In the genomic region with DNA sequence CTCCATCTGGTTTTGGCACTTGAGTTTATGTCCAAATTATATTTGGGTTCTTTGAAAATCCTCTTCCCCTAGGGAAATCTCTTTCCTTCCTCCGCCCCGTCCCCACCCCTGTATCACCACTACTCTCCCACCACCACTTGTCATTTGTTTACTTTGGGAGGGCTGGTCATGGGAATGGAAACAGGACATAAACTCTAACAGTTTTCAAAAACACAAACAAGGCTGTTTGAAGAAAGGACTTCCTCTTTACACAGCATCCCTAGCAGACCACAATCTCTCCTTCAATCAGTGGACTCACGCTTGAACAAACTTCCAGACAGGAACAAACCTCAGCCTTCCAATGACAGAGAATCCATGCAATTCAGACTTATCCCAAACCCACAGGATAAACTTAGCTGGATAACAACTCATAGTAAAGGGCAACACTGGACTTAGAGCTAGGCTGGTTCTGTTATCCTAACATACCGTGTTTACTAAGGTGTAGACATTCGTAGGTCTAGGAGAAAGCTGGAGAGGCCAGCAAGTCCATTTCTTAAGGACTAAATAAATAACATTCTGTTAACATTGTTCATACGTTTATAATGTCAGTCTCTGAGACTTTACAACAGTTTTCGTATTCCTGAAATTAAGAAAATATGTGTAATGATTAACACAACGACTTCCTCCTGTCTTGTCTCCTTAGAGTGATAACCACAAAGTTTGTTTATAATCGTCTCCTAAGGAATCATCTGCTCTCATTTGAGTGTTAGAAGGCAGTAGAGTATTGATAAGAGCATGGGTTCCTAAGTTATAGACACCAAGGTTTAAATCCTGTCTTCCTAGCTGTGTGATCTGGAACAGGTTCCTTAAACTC, we compare ENCODE assay signal across 1 cellular context.
TF ChIP-seq lines count a peak whose summit lies in the region.

No MANE protein-coding gene starts in this region.

TF ChIP-seq in HepG2, 621 proteins besides CTCF, POLR2A, EP300 and RAD21 (continued from another document and continues in another):
- TF ChIP-seq, protein P1, sequence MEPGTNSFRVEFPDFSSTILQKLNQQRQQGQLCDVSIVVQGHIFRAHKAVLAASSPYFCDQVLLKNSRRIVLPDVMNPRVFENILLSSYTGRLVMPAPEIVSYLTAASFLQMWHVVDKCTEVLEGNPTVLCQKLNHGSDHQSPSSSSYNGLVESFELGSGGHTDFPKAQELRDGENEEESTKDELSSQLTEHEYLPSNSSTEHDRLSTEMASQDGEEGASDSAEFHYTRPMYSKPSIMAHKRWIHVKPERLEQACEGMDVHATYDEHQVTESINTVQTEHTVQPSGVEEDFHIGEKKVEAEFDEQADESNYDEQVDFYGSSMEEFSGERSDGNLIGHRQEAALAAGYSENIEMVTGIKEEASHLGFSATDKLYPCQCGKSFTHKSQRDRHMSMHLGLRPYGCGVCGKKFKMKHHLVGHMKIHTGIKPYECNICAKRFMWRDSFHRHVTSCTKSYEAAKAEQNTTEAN (CRISPR knock-in tag; conservative IDR thresholded peaks at IDR 0.05): peak; percentile 87
- peak; percentile 87; the same call in 1 of the 2 replicates for TF ChIP-seq ETV6 (CRISPR knock-in tag; conservative IDR thresholded peaks at IDR 0.05)
- TF ChIP-seq ZSCAN9 (CRISPR knock-in tag; IDR thresholded peaks at IDR 0.05; ENCODE audit: borderline replicate concordance): 0 out of 2 replicates have a peak, but pooled peaks have one; percentile 55
- TF ChIP-seq RBAK (CRISPR knock-in tag; IDR thresholded peaks at IDR 0.05): peak; percentile 85
- TF ChIP-seq, protein P2, sequence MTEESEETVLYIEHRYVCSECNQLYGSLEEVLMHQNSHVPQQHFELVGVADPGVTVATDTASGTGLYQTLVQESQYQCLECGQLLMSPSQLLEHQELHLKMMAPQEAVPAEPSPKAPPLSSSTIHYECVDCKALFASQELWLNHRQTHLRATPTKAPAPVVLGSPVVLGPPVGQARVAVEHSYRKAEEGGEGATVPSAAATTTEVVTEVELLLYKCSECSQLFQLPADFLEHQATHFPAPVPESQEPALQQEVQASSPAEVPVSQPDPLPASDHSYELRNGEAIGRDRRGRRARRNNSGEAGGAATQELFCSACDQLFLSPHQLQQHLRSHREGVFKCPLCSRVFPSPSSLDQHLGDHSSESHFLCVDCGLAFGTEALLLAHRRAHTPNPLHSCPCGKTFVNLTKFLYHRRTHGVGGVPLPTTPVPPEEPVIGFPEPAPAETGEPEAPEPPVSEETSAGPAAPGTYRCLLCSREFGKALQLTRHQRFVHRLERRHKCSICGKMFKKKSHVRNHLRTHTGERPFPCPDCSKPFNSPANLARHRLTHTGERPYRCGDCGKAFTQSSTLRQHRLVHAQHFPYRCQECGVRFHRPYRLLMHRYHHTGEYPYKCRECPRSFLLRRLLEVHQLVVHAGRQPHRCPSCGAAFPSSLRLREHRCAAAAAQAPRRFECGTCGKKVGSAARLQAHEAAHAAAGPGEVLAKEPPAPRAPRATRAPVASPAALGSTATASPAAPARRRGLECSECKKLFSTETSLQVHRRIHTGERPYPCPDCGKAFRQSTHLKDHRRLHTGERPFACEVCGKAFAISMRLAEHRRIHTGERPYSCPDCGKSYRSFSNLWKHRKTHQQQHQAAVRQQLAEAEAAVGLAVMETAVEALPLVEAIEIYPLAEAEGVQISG (CRISPR knock-in tag; IDR thresholded peaks at IDR 0.05): peak; percentile 48
- TF ChIP-seq RFXANK (CRISPR knock-in tag; IDR thresholded peaks at IDR 0.05): peak; percentile 82; the same call in 1 of the 2 replicates
- TF ChIP-seq ZNF501 (CRISPR knock-in tag; IDR thresholded peaks at IDR 0.05): 0 out of 2 replicates have a peak, but pooled peaks have one; percentile 23
- TF ChIP-seq, protein P3, sequence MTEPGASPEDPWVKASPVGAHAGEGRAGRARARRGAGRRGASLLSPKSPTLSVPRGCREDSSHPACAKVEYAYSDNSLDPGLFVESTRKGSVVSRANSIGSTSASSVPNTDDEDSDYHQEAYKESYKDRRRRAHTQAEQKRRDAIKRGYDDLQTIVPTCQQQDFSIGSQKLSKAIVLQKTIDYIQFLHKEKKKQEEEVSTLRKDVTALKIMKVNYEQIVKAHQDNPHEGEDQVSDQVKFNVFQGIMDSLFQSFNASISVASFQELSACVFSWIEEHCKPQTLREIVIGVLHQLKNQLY (CRISPR knock-in tag; IDR thresholded peaks at IDR 0.05): peak; percentile 86; the same call in 1 of the 2 replicates
- peak; percentile 52; the same call in 1 of the 2 replicates for TF ChIP-seq ZNF205 (CRISPR knock-in tag; IDR thresholded peaks at IDR 0.05)
- TF ChIP-seq IRX3 (CRISPR knock-in tag; IDR thresholded peaks at IDR 0.05; ENCODE audit: borderline replicate concordance, low read depth): no peak
- TF ChIP-seq ZNF232 (CRISPR knock-in tag; IDR thresholded peaks at IDR 0.05; ENCODE audit: borderline replicate concordance): no peak
- no peak for TF ChIP-seq ZNF776 (CRISPR knock-in tag; IDR thresholded peaks at IDR 0.05)
- TF ChIP-seq ZNF121 (CRISPR knock-in tag; IDR thresholded peaks at IDR 0.05): peak; percentile 3; the same call in 1 of the 2 replicates
- TF ChIP-seq CREM (IDR thresholded peaks at IDR 0.05): peak; percentile 90
- no peak for TF ChIP-seq CREM (CRISPR knock-in tag; IDR thresholded peaks at IDR 0.05)
- TF ChIP-seq HNRNPUL1 (IDR thresholded peaks at IDR 0.05; ENCODE audit: low read depth, low read length): no peak
- TF ChIP-seq ATF7 (IDR thresholded peaks at IDR 0.05): no peak
- peak; percentile 51; the same call in 1 of the 2 replicates for TF ChIP-seq ATF7 (CRISPR knock-in tag; IDR thresholded peaks at IDR 0.05)
- peak; percentile 17; the same call in 1 of the 2 replicates for TF ChIP-seq KLF6 (CRISPR knock-in tag; IDR thresholded peaks at IDR 0.05)
- TF ChIP-seq ZNF775 (CRISPR knock-in tag; IDR thresholded peaks at IDR 0.05; ENCODE audit: borderline replicate concordance): peak; percentile 87; the same call in 1 of the 2 replicates
- TF ChIP-seq RELA (CRISPR knock-in tag; IDR thresholded peaks at IDR 0.05): no peak
- TF ChIP-seq, protein P4, sequence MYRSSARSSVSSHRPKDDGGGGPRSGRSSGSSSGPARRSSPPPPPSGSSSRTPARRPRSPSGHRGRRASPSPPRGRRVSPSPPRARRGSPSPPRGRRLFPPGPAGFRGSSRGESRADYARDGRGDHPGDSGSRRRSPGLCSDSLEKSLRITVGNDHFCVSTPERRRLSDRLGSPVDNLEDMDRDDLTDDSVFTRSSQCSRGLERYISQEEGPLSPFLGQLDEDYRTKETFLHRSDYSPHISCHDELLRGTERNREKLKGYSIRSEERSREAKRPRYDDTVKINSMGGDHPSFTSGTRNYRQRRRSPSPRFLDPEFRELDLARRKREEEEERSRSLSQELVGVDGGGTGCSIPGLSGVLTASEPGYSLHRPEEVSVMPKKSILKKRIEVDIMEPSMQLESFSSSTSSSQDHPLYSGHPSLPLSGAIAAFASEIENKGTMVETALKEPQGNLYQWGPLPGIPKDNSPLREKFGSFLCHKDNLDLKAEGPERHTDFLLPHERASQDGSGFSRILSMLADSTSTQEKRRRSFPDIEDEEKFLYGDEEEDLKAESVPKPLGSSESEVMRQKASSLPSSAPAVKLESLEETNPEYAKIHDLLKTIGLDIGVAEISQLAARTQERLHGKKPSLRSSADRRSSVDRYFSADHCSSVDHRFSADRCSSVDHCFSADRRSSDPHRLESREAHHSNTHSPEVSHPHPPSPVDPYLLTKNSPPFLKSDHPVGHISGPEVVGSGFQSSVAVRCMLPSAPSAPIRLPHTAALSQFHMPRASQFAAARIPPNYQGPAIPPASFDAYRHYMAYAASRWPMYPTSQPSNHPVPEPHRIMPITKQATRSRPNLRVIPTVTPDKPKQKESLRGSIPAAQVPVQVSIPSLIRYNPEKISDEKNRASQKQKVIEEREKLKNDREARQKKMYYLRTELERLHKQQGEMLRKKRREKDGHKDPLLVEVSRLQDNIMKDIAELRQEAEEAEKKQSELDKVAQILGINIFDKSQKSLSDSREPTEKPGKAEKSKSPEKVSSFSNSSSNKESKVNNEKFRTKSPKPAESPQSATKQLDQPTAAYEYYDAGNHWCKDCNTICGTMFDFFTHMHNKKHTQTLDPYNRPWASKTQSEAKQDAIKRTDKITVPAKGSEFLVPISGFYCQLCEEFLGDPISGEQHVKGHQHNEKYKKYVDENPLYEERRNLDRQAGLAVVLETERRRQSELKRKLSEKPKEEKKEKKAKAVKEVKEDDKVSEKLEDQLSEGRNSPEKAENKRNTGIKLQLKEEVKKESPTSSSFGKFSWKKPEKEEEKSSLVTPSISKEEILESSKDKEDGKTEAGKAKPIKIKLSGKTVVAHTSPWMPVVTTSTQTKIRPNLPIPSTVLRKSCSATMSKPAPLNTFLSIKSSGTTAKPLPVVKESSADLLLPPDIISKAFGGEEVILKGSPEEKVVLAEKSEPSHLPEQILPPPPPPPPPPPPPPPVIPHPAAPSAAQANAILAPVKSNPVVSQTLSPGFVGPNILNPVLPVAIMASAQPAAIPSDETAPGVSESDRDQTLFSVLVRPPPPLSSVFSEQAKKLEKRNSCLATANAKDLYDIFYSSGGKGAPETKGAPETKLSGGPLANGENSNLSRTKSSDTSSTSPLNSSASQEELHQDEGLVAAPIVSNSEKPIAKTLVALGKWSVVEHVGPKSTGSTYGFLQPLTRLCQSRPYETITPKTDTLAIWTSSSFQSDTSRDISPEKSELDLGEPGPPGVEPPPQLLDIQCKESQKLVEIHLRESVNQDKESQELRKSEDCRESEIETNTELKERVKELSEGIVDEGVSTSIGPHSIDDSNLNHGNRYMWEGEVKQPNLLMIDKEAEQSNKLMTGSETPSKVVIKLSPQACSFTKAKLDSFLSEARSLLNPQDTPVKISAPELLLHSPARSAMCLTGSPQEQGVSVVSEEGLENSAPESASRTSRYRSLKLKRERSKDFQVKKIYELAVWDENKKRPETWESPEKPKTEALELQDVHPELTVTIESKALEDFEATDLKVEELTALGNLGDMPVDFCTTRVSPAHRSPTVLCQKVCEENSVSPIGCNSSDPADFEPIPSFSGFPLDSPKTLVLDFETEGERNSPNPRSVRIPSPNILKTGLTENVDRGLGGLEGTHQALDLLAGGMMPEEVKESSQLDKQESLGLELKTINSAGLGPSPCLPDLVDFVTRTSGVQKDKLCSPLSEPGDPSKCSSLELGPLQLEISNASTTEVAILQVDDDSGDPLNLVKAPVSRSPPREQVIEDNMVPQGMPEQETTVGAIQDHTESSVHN (CRISPR knock-in tag; IDR thresholded peaks at IDR 0.05): no peak; the same call in 1 of the 2 replicates
- TF ChIP-seq POGZ (CRISPR knock-in tag; IDR thresholded peaks at IDR 0.05): peak; percentile 97
- TF ChIP-seq SIX4 (CRISPR knock-in tag; IDR thresholded peaks at IDR 0.05): peak; percentile 33; the same call in 1 of the 2 replicates
- no peak for TF ChIP-seq NFYB (CRISPR knock-in tag; IDR thresholded peaks at IDR 0.05)
- TF ChIP-seq, protein P5, sequence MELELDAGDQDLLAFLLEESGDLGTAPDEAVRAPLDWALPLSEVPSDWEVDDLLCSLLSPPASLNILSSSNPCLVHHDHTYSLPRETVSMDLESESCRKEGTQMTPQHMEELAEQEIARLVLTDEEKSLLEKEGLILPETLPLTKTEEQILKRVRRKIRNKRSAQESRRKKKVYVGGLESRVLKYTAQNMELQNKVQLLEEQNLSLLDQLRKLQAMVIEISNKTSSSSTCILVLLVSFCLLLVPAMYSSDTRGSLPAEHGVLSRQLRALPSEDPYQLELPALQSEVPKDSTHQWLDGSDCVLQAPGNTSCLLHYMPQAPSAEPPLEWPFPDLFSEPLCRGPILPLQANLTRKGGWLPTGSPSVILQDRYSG (CRISPR knock-in tag; IDR thresholded peaks at IDR 0.05): 0 out of 2 replicates have a peak, but pooled peaks have one; percentile 59
- TF ChIP-seq MBNL3 (CRISPR knock-in tag; conservative IDR thresholded peaks at IDR 0.05): no peak
- TF ChIP-seq, protein P6, sequence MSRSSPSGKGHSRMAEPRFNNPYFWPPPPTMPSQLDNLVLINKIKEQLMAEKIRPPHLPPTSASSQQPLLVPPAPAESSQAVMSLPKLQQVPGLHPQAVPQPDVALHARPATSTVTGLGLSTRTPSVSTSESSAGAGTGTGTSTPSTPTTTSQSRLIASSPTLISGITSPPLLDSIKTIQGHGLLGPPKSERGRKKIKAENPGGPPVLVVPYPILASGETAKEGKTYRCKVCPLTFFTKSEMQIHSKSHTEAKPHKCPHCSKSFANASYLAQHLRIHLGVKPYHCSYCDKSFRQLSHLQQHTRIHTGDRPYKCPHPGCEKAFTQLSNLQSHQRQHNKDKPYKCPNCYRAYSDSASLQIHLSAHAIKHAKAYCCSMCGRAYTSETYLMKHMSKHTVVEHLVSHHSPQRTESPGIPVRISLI (CRISPR knock-in tag; IDR thresholded peaks at IDR 0.05; ENCODE audit: borderline replicate concordance): peak; percentile 28; the same call in 1 of the 2 replicates
- TF ChIP-seq, protein P7, sequence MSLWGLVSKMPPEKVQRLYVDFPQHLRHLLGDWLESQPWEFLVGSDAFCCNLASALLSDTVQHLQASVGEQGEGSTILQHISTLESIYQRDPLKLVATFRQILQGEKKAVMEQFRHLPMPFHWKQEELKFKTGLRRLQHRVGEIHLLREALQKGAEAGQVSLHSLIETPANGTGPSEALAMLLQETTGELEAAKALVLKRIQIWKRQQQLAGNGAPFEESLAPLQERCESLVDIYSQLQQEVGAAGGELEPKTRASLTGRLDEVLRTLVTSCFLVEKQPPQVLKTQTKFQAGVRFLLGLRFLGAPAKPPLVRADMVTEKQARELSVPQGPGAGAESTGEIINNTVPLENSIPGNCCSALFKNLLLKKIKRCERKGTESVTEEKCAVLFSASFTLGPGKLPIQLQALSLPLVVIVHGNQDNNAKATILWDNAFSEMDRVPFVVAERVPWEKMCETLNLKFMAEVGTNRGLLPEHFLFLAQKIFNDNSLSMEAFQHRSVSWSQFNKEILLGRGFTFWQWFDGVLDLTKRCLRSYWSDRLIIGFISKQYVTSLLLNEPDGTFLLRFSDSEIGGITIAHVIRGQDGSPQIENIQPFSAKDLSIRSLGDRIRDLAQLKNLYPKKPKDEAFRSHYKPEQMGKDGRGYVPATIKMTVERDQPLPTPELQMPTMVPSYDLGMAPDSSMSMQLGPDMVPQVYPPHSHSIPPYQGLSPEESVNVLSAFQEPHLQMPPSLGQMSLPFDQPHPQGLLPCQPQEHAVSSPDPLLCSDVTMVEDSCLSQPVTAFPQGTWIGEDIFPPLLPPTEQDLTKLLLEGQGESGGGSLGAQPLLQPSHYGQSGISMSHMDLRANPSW (CRISPR knock-in tag; IDR thresholded peaks at IDR 0.05; ENCODE audit: borderline replicate concordance): peak; percentile 71; the same call in 1 of the 2 replicates
- no peak for TF ChIP-seq ZNF839 (CRISPR knock-in tag; IDR thresholded peaks at IDR 0.05; ENCODE audit: borderline replicate concordance)
- TF ChIP-seq, protein P8, sequence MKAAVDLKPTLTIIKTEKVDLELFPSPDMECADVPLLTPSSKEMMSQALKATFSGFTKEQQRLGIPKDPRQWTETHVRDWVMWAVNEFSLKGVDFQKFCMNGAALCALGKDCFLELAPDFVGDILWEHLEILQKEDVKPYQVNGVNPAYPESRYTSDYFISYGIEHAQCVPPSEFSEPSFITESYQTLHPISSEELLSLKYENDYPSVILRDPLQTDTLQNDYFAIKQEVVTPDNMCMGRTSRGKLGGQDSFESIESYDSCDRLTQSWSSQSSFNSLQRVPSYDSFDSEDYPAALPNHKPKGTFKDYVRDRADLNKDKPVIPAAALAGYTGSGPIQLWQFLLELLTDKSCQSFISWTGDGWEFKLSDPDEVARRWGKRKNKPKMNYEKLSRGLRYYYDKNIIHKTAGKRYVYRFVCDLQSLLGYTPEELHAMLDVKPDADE (CRISPR knock-in tag; IDR thresholded peaks at IDR 0.05): no peak
- peak; percentile 96 for TF ChIP-seq HMG20A (CRISPR knock-in tag; IDR thresholded peaks at IDR 0.05; ENCODE audit: borderline replicate concordance)
